1 cellular context compared by ENCODE assay signal in the genomic region with DNA sequence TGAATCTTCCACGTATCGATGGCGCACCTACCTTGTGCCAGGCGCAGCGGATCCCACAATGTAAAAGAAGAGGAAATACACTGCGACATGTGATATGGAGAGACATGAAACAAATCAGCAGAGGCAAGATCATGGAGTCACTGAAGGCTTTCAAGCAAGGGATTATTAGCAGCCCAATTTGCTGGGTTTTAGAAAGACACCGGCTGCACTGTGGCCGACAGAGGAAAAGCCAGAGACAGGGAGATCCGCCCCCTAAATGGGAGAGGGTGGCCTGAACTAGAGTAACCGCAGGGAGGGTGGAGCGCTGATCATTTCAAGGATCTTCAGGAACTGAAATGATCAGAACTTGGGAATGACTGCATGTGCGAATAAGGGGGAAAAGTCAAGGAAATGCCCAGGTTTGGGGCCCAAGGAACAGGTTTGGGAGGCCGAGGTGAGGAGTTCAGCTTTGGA.
TF ChIP-seq lines count a peak whose summit lies in the region.

No MANE protein-coding gene starts in this region.

TF ChIP-seq in SK-N-SH treated with all-trans-retinoic acid at 6 μM for 48 hours, 23 proteins besides CTCF, POLR2A, EP300 and RAD21 (continued from another document):
- TF ChIP-seq, protein P1, sequence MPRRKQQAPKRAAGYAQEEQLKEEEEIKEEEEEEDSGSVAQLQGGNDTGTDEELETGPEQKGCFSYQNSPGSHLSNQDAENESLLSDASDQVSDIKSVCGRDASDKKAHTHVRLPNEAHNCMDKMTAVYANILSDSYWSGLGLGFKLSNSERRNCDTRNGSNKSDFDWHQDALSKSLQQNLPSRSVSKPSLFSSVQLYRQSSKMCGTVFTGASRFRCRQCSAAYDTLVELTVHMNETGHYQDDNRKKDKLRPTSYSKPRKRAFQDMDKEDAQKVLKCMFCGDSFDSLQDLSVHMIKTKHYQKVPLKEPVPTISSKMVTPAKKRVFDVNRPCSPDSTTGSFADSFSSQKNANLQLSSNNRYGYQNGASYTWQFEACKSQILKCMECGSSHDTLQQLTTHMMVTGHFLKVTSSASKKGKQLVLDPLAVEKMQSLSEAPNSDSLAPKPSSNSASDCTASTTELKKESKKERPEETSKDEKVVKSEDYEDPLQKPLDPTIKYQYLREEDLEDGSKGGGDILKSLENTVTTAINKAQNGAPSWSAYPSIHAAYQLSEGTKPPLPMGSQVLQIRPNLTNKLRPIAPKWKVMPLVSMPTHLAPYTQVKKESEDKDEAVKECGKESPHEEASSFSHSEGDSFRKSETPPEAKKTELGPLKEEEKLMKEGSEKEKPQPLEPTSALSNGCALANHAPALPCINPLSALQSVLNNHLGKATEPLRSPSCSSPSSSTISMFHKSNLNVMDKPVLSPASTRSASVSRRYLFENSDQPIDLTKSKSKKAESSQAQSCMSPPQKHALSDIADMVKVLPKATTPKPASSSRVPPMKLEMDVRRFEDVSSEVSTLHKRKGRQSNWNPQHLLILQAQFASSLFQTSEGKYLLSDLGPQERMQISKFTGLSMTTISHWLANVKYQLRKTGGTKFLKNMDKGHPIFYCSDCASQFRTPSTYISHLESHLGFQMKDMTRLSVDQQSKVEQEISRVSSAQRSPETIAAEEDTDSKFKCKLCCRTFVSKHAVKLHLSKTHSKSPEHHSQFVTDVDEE (CRISPR knock-in tag; IDR thresholded peaks at IDR 0.05): no peak
- TF ChIP-seq PPARA (CRISPR knock-in tag; IDR thresholded peaks at IDR 0.05; ENCODE audit: borderline replicate concordance): no peak
TF ChIP-seq in SK-N-SH treated with all-trans-retinoic acid at 6 μM for 48 hours: peak in this region for 0.
